In the genomic region with DNA sequence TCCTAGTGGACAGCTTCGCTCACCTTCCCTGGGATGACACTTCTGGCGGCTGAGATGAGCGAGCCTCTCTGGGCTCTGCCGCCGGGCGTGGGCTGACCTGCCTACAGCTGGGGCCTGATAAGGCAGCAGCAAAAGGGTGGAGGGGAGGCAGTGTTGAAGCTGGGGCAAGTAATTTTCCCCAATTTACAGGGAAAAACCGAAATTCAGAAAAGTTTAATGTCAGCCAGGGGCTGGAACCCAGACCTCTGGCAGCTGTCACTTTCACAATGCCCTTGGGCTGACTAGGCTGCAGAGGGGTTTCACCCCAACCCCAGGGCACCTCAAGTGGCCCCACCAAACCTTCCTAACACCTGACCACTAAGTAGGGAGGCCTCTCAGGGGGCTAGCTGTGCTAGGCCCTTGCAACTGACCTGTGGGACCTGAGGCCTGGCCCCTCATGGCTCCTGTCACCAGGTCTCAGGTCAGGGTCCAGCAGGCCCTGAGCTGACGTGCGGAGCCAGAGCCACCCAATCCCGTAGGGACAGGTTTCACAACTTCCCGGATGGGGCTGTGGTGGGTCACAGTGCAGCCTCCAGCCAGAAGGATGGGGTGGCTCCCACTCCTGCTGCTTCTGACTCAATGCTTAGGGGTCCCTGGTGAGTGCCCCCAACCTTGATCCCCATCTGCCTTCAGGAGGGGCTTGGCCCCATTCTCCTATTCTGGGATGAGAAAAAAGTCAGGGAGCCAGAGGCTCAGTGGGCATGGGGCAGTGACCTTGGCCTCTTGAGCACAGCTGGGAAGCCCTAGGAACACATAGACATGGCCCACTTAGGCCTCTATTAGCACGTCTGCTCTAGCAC, we compare ENCODE assay signal across 8 cellular contexts. TPM values are rescaled to one million over a fixed set of nuclear protein-coding genes. Genes with fewer than 3 reads are reported as not detected.
DNase-seq lines count a peak whose midpoint lies in the region; ATAC-seq, FAIRE-seq and TF ChIP-seq lines count a peak whose summit lies in the region.
"Not testable (repeated sequence)": the region's sequence is repeated elsewhere in the genome, so short reads cannot be mapped to it uniquely, and the experiment has no call there.

No MANE protein-coding gene starts in this region.

- peak overlapping the region; percentile 74 for H3K4me2 ChIP-seq in OCI-LY1 (ENCODE audit: low read length)

- not testable (repeated sequence) for H2AFZ ChIP-seq in OCI-LY1 (ENCODE audit: low read length)

- not testable (repeated sequence) for H3K9me3 Mint-ChIP-seq in activated T-helper 2 cell treated with anti-CD3 and anti-CD28 coated beads, Interferon-gamma antibody, Interleukin-2, Interleukin-4, amounts not matched to agents 10 μg/mL and 5 μg/mL and 100 μg/mL, durations not matched to agents 14 hours and 24 hours and 36 hours; endodermal cell

- DNase-seq in GM13977 (ENCODE audit: low spot score) (peak; percentile 71), endodermal cell (peak; percentile 77), kidney (peak; percentile 83), posterior vena cava (ENCODE audit: low spot score) (peak; percentile 86), uterus (peak; percentile 34 to 46)
- peak; percentile 36 for DNase-seq in activated T-helper 2 cell treated with anti-CD3 and anti-CD28 coated beads, Interferon-gamma antibody, Interleukin-2, Interleukin-4, amounts not matched to agents 10 μg/mL and 5 μg/mL and 100 μg/mL, durations not matched to agents 14 hours and 24 hours and 36 hours (ENCODE audit: low spot score)

- H3K27ac Mint-ChIP-seq in activated T-helper 2 cell treated with anti-CD3 and anti-CD28 coated beads, Interferon-gamma antibody, Interleukin-2, Interleukin-4, amounts not matched to agents 10 μg/mL and 5 μg/mL and 100 μg/mL, durations not matched to agents 14 hours and 24 hours and 36 hours; endodermal cell: not testable (repeated sequence)

- H3K4me1 Mint-ChIP-seq in activated T-helper 2 cell treated with anti-CD3 and anti-CD28 coated beads, Interferon-gamma antibody, Interleukin-2, Interleukin-4, amounts not matched to agents 10 μg/mL and 5 μg/mL and 100 μg/mL, durations not matched to agents 14 hours and 24 hours and 36 hours (ENCODE audit: low read depth); endodermal cell: not testable (repeated sequence)

- H3K79me2 ChIP-seq in OCI-LY1 (ENCODE audit: insufficient read depth, low read length) = peaks cover 11% of the 10 kb centered on the region

- H3K4me3 Mint-ChIP-seq in activated T-helper 2 cell treated with anti-CD3 and anti-CD28 coated beads, Interferon-gamma antibody, Interleukin-2, Interleukin-4, amounts not matched to agents 10 μg/mL and 5 μg/mL and 100 μg/mL, durations not matched to agents 14 hours and 24 hours and 36 hours (ENCODE audit: low read depth); endodermal cell: not testable (repeated sequence)

- 65 to 70% methylated on average over 1 to 12 of the region's 12 CpGs for WGBS in endodermal cell (ENCODE audit: insufficient coverage in 1 of 2, insufficient read length in 1 of 2), 2 experiments

- not testable (repeated sequence) for H3K27me3 Mint-ChIP-seq in activated T-helper 2 cell treated with anti-CD3 and anti-CD28 coated beads, Interferon-gamma antibody, Interleukin-2, Interleukin-4, amounts not matched to agents 10 μg/mL and 5 μg/mL and 100 μg/mL, durations not matched to agents 14 hours and 24 hours and 36 hours (ENCODE audit: low read depth)
- H3K27me3 Mint-ChIP-seq in endodermal cell (ENCODE audit: insufficient read depth) = peaks cover 14% of the 10 kb centered on the region

- H4K20me1 ChIP-seq in OCI-LY1 (ENCODE audit: insufficient read depth, low read length) = not testable (repeated sequence)

- FAIRE-seq in kidney (lab: Jason Lieb, UNC) = not testable (repeated sequence)

- not testable (repeated sequence) for H3F3A ChIP-seq in OCI-LY1 (ENCODE audit: insufficient read depth, low read length)

- not testable (repeated sequence) for TF ChIP-seq POLR2A in uterus (IDR thresholded peaks at IDR 0.05)

- H3K27me3 ChIP-seq in OCI-LY1 (ENCODE audit: insufficient read depth, low read length); endodermal cell (ENCODE audit: control insufficient read depth, insufficient read depth, low read length, poor library complexity, severe bottlenecking); uterus: not testable (repeated sequence)

- peaks cover 26% of the 10 kb centered on the region for H3K4me1 ChIP-seq in OCI-LY1 (ENCODE audit: insufficient read depth, low read length, severe bottlenecking)
- H3K4me1 ChIP-seq in endodermal cell (ENCODE audit: control insufficient read depth, insufficient read depth, low read length) = not testable (repeated sequence)
- peaks cover 21 to 27% of the 10 kb centered on the region in 2 donors for H3K4me1 ChIP-seq in kidney (ENCODE audit: control insufficient read depth in 1 of 2, insufficient read depth in 1 of 2, low read depth in 1 of 2, low read length in 2 of 2)
- peaks cover 0 to 16% of the 10 kb centered on the region in 2 donors for H3K4me1 ChIP-seq in uterus

- not testable (repeated sequence) for TF ChIP-seq CTCF in GM13977 (IDR thresholded peaks at IDR 0.05; ENCODE audit: extremely low read depth, insufficient read depth, missing control alignments); OCI-LY1 (IDR thresholded peaks at IDR 0.05; ENCODE audit: low read length); endodermal cell (conservative IDR thresholded peaks at IDR 0.05); kidney (IDR thresholded peaks at IDR 0.05; ENCODE audit: borderline replicate concordance, extremely low read depth, insufficient read depth); uterus (IDR thresholded peaks at IDR 0.05)

- H3K9me3 ChIP-seq in OCI-LY1 (ENCODE audit: low read length); endodermal cell (ENCODE audit: control insufficient read depth, low read length); kidney (ENCODE audit: control insufficient read depth in 1 of 2, low read length in 2 of 2); uterus: not testable (repeated sequence)

- intact Hi-C loops in activated T-helper 2 cell treated with anti-CD3 and anti-CD28 coated beads, Interferon-gamma antibody, Interleukin-2, Interleukin-4, amounts not matched to agents 10 μg/mL and 5 μg/mL and 100 μg/mL, durations not matched to agents 14 hours and 24 hours and 36 hours (cut with micrococcal nuclease) = loop anchor here (2.0 kb wide), 2 partner anchors 20 to 32 kb away; a partner anchor contains a TSS
- intact Hi-C loops in kidney (cut with DNase I); posterior vena cava (cut with DNase I); uterus (cut with DNase I; ENCODE audit: low total_unique reads): not testable (repeated sequence)

- H3K4me3 ChIP-seq in OCI-LY1 (ENCODE audit: low read depth, low read length, poor library complexity, severe bottlenecking) = peak overlapping the region; percentile 63
- H3K4me3 ChIP-seq in endodermal cell (ENCODE audit: low read length) = peak overlapping the region; percentile 91
- peak overlapping the region; percentile 90 to 97 for H3K4me3 ChIP-seq in kidney (ENCODE audit: low read length in 2 of 2)
- H3K4me3 ChIP-seq in uterus = peak overlapping the region; percentile 48 to 65

- peak overlapping the region; percentile 50 for H3K27ac ChIP-seq in OCI-LY1 (ENCODE audit: low read depth, low read length, poor library complexity, severe bottlenecking)
- not testable (repeated sequence) for H3K27ac ChIP-seq in endodermal cell (ENCODE audit: low read depth, low read length)
- H3K27ac ChIP-seq in kidney (ENCODE audit: low read depth in 2 of 2, low read length in 2 of 2) = peak overlapping the region; percentile 79 to 86
- peak overlapping the region; percentile 73 to 78 for H3K27ac ChIP-seq in uterus

- H3K36me3 ChIP-seq in OCI-LY1 (ENCODE audit: insufficient read depth, low read length); endodermal cell (ENCODE audit: control insufficient read depth, insufficient read depth, low read length); kidney (ENCODE audit: control insufficient read depth in 1 of 2, insufficient read depth in 2 of 2, low read length in 2 of 2); uterus: not testable (repeated sequence)

- in situ Hi-C loops in GM13977 (cut with MboI; ENCODE audit: low pct_unique_long_range_greater_than_20kb, low sequenced_read_pairs, unreplicated experiment) = not testable (repeated sequence)

- peak; percentile 2 for ATAC-seq in HG02885 (IDR thresholded peaks at IDR 0.05; ENCODE audit: poor library complexity, unreplicated experiment)

- not testable (repeated sequence) for H3K9me2 ChIP-seq in OCI-LY1 (ENCODE audit: low read depth, low read length)

- H3K9ac ChIP-seq in OCI-LY1 (ENCODE audit: low read length) = peak overlapping the region; percentile 70
- H3K9ac ChIP-seq in endodermal cell (ENCODE audit: extremely low read depth, low read length, poor library complexity, severe bottlenecking) = peak overlapping the region; percentile 74
- peak overlapping the region; percentile 91 to 100 for H3K9ac ChIP-seq in kidney (ENCODE audit: low read length in 2 of 2)

- H3K36me3 Mint-ChIP-seq in activated T-helper 2 cell treated with anti-CD3 and anti-CD28 coated beads, Interferon-gamma antibody, Interleukin-2, Interleukin-4, amounts not matched to agents 10 μg/mL and 5 μg/mL and 100 μg/mL, durations not matched to agents 14 hours and 24 hours and 36 hours (ENCODE audit: low read depth); endodermal cell (ENCODE audit: low read depth): not testable (repeated sequence)

RNA-seq across cellular contexts. Expression of a gene that starts 21.5 kb away (rescaled TPM):
- total RNA-seq in activated T-helper 2 cell treated with anti-CD3 and anti-CD28 coated beads, Interferon-gamma antibody, Interleukin-2, Interleukin-4, amounts not matched to agents 10 μg/mL and 5 μg/mL and 100 μg/mL, durations not matched to agents 14 hours and 24 hours and 36 hours = 2,033 and 2,369 TPM in 2 replicates
- 1,000 to 10,000 TPM; 2,483 to 3,611 TPM for total RNA-seq in endodermal cell
- 11,872 TPM for polyA plus RNA-seq in endodermal cell (2013, experiment 1 of 2)
- 14,577 TPM for polyA plus RNA-seq in endodermal cell (2013, experiment 2 of 2)
- total RNA-seq in kidney = 8,605 TPM
- 26.8 TPM for polyA plus RNA-seq in kidney (ENCODE audit: insufficient read depth, low read depth, low replicate concordance)
- over 10,000 TPM; 12,584 to 18,986 TPM for total RNA-seq in posterior vena cava
- 1,000 to 10,000 TPM in 1 of 4 donors, under 1 TPM in 3; under 0.01 to 2,125 (median under 0.01) TPM for total RNA-seq in uterus

RNA-seq across cellular contexts. Expression of a gene that starts 31.9 kb away (rescaled TPM):
- 5.2 and 6.1 TPM in 2 replicates for total RNA-seq in activated T-helper 2 cell treated with anti-CD3 and anti-CD28 coated beads, Interferon-gamma antibody, Interleukin-2, Interleukin-4, amounts not matched to agents 10 μg/mL and 5 μg/mL and 100 μg/mL, durations not matched to agents 14 hours and 24 hours and 36 hours
- total RNA-seq in endodermal cell (10 to 100 TPM; 39.2 to 42.5 TPM), kidney (56.3 TPM), posterior vena cava (10 to 100 TPM; 28.9 to 63.0 TPM), uterus (100 to 1,000 TPM in 1 of 4 donors, 10 to 100 TPM in 3; 29.4 to 178 (median 39.2) TPM)
- polyA plus RNA-seq in endodermal cell (2013, experiment 1 of 2) = 37.2 TPM
- 29.5 TPM for polyA plus RNA-seq in endodermal cell (2013, experiment 2 of 2)
- polyA plus RNA-seq in kidney (ENCODE audit: insufficient read depth, low read depth, low replicate concordance) = 8.0 TPM

Comparison
In these comparisons a context has a peak if more than half of its experiments do, and no peak if none do; other contexts are left out.
1. DNase-seq: peak in every context shown above with its lines; median percentile 86 in posterior vena cava; 83 in kidney; 77 in endodermal cell; 71 in GM13977; 40 in uterus; 36 in activated T-helper 2 cell treated with anti-CD3 and anti-CD28 coated beads, Interferon-gamma antibody, Interleukin-2, Interleukin-4, amounts not matched to agents 10 μg/mL and 5 μg/mL and 100 μg/mL, durations not matched to agents 14 hours and 24 hours and 36 hours.